In the genomic region with DNA sequence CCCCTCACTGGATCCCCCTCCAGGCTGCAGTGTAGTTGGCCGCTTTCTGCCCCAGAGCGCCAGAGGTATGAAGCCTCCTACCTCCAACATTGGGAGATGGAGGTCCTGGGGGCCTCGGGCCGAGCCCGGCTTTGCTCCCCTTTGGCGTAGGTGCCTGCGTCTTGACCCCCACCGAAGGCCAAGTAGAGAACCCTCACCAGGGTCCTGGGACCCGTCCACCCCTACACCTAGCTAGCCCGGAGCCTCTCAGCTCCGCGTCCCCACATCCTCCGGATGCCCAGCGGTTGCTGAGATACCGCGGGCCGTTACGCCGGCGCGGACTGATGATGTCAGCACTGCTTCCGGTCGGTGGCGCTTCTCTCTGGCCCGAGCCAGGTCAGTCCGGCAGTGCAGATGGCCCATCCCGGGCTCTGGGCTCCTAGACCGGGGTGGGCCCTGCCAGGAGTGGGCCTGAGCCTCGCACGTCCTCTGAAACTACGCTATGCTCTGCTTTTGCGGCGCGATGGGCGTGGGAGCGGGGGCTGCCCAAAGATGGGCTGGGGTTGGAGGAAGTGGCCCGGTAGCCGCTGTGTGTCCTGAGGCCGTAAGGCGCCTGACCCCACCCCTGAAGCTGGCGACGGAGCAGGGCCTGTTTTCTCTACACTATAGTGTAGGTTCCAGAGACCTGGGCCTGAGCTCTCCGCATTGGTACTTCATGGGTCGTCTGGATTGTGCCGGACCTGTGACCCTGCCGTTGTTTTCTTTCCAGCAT, we compare ENCODE assay signal across 1 cellular context.
TF ChIP-seq lines count a peak whose summit lies in the region.

A gene (minus strand): TSS at position 297 of the 751 bp plus-strand sequence. CDS start 1,871 bp downstream, outside the sequence.
A gene with protein sequence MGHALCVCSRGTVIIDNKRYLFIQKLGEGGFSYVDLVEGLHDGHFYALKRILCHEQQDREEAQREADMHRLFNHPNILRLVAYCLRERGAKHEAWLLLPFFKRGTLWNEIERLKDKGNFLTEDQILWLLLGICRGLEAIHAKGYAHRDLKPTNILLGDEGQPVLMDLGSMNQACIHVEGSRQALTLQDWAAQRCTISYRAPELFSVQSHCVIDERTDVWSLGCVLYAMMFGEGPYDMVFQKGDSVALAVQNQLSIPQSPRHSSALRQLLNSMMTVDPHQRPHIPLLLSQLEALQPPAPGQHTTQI (plus strand): TSS at position 332 of the 751 bp plus-strand sequence. CDS start 521 bp downstream, outside the sequence.

TF ChIP-seq in HepG2, 621 proteins besides CTCF, POLR2A, EP300 and RAD21 (continued from another document and continues in another):
- TF ChIP-seq ZNF101 (CRISPR knock-in tag; IDR thresholded peaks at IDR 0.05; ENCODE audit: borderline replicate concordance, low read depth) (no peak), ZNF30 (CRISPR knock-in tag; IDR thresholded peaks at IDR 0.05) (no peak), ZNF326 (CRISPR knock-in tag; IDR thresholded peaks at IDR 0.05; ENCODE audit: borderline replicate concordance) (no peak), HNRNPL (IDR thresholded peaks at IDR 0.05; ENCODE audit: low read depth, low read length) (peak; percentile 75; the same call in 1 of the 2 replicates), ZNF644 (CRISPR knock-in tag; IDR thresholded peaks at IDR 0.05; ENCODE audit: low read depth) (no peak), ZNF737 (CRISPR knock-in tag; IDR thresholded peaks at IDR 0.05; ENCODE audit: borderline replicate concordance) (peak; percentile 94; the same call in 1 of the 2 replicates), KDM3A (CRISPR knock-in tag; IDR thresholded peaks at IDR 0.05; ENCODE audit: low read depth) (peak; percentile 84; the same call in 1 of the 2 replicates), SP4 (CRISPR knock-in tag; IDR thresholded peaks at IDR 0.05) (peak; percentile 89), ADNP (CRISPR knock-in tag; IDR thresholded peaks at IDR 0.05) (no peak), MYNN (CRISPR knock-in tag; IDR thresholded peaks at IDR 0.05; ENCODE audit: low read depth) (peak; percentile 84; the same call in 1 of the 2 replicates), CENPX (CRISPR knock-in tag; IDR thresholded peaks at IDR 0.05) (no peak), ZNF713 (CRISPR knock-in tag; IDR thresholded peaks at IDR 0.05) (peak; percentile 83; the same call in 1 of the 2 replicates), RELA (CRISPR knock-in tag; IDR thresholded peaks at IDR 0.05) (peak; percentile 90), ZNF432 (CRISPR knock-in tag; IDR thresholded peaks at IDR 0.05; ENCODE audit: borderline replicate concordance) (no peak), ARNT (IDR thresholded peaks at IDR 0.05) (no peak), ZNF317 (CRISPR knock-in tag; IDR thresholded peaks at IDR 0.05) (peak; percentile 68; the same call in 1 of the 2 replicates), ZNF83 (CRISPR knock-in tag; IDR thresholded peaks at IDR 0.05; ENCODE audit: borderline replicate concordance) (no peak; the same call in 1 of the 2 replicates), KAT7 (CRISPR knock-in tag; IDR thresholded peaks at IDR 0.05; ENCODE audit: borderline replicate concordance) (peak; percentile 98; the same call in 1 of the 2 replicates), FIP1L1 (IDR thresholded peaks at IDR 0.05; ENCODE audit: borderline replicate concordance, insufficient read depth, low read depth, low read length) (no peak), NCOR1 (IDR thresholded peaks at IDR 0.05; ENCODE audit: borderline replicate concordance, low read length) (no peak; the same call in 1 of the 2 replicates), HNRNPH1 (optimal IDR thresholded peaks at IDR 0.05; ENCODE audit: low read depth, low read length) (no peak), NCOA1 (CRISPR knock-in tag; IDR thresholded peaks at IDR 0.05) (peak; percentile 88), AKAP8 (CRISPR knock-in tag; IDR thresholded peaks at IDR 0.05) (0 out of 2 replicates have a peak, but pooled peaks have one; percentile 44), KLF15 (CRISPR knock-in tag; IDR thresholded peaks at IDR 0.05; ENCODE audit: borderline replicate concordance) (no peak), BCL6 (CRISPR knock-in tag; IDR thresholded peaks at IDR 0.05) (peak; percentile 60), HOXA3 (CRISPR knock-in tag; IDR thresholded peaks at IDR 0.05) (peak; percentile 99), ZMYM3 (CRISPR knock-in tag; IDR thresholded peaks at IDR 0.05) (no peak), GATAD1 (CRISPR knock-in tag; IDR thresholded peaks at IDR 0.05) (peak; percentile 99), ZNF350 (CRISPR knock-in tag; IDR thresholded peaks at IDR 0.05; ENCODE audit: borderline replicate concordance, low read depth) (peak; percentile 97), GZF1 (CRISPR knock-in tag; IDR thresholded peaks at IDR 0.05) (peak; percentile 87), KLF13 (CRISPR knock-in tag; IDR thresholded peaks at IDR 0.05) (no peak)
- TF ChIP-seq, protein P1, sequence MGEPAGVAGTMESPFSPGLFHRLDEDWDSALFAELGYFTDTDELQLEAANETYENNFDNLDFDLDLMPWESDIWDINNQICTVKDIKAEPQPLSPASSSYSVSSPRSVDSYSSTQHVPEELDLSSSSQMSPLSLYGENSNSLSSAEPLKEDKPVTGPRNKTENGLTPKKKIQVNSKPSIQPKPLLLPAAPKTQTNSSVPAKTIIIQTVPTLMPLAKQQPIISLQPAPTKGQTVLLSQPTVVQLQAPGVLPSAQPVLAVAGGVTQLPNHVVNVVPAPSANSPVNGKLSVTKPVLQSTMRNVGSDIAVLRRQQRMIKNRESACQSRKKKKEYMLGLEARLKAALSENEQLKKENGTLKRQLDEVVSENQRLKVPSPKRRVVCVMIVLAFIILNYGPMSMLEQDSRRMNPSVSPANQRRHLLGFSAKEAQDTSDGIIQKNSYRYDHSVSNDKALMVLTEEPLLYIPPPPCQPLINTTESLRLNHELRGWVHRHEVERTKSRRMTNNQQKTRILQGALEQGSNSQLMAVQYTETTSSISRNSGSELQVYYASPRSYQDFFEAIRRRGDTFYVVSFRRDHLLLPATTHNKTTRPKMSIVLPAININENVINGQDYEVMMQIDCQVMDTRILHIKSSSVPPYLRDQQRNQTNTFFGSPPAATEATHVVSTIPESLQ (CRISPR knock-in tag; conservative IDR thresholded peaks at IDR 0.05), result 0 out of 2 replicates have a peak, but pooled peaks have one; percentile 61
- TF ChIP-seq, protein P2, sequence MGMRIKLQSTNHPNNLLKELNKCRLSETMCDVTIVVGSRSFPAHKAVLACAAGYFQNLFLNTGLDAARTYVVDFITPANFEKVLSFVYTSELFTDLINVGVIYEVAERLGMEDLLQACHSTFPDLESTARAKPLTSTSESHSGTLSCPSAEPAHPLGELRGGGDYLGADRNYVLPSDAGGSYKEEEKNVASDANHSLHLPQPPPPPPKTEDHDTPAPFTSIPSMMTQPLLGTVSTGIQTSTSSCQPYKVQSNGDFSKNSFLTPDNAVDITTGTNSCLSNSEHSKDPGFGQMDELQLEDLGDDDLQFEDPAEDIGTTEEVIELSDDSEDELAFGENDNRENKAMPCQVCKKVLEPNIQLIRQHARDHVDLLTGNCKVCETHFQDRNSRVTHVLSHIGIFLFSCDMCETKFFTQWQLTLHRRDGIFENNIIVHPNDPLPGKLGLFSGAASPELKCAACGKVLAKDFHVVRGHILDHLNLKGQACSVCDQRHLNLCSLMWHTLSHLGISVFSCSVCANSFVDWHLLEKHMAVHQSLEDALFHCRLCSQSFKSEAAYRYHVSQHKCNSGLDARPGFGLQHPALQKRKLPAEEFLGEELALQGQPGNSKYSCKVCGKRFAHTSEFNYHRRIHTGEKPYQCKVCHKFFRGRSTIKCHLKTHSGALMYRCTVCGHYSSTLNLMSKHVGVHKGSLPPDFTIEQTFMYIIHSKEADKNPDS (CRISPR knock-in tag; IDR thresholded peaks at IDR 0.05), result no peak
- TF ChIP-seq, protein P3, sequence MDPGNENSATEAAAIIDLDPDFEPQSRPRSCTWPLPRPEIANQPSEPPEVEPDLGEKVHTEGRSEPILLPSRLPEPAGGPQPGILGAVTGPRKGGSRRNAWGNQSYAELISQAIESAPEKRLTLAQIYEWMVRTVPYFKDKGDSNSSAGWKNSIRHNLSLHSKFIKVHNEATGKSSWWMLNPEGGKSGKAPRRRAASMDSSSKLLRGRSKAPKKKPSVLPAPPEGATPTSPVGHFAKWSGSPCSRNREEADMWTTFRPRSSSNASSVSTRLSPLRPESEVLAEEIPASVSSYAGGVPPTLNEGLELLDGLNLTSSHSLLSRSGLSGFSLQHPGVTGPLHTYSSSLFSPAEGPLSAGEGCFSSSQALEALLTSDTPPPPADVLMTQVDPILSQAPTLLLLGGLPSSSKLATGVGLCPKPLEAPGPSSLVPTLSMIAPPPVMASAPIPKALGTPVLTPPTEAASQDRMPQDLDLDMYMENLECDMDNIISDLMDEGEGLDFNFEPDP (CRISPR knock-in tag; conservative IDR thresholded peaks at IDR 0.05), result no peak
- TF ChIP-seq, protein P4, sequence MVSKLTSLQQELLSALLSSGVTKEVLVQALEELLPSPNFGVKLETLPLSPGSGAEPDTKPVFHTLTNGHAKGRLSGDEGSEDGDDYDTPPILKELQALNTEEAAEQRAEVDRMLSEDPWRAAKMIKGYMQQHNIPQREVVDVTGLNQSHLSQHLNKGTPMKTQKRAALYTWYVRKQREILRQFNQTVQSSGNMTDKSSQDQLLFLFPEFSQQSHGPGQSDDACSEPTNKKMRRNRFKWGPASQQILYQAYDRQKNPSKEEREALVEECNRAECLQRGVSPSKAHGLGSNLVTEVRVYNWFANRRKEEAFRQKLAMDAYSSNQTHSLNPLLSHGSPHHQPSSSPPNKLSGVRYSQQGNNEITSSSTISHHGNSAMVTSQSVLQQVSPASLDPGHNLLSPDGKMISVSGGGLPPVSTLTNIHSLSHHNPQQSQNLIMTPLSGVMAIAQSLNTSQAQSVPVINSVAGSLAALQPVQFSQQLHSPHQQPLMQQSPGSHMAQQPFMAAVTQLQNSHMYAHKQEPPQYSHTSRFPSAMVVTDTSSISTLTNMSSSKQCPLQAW (CRISPR knock-in tag; IDR thresholded peaks at IDR 0.05), result peak; percentile 98
- TF ChIP-seq, protein P5, sequence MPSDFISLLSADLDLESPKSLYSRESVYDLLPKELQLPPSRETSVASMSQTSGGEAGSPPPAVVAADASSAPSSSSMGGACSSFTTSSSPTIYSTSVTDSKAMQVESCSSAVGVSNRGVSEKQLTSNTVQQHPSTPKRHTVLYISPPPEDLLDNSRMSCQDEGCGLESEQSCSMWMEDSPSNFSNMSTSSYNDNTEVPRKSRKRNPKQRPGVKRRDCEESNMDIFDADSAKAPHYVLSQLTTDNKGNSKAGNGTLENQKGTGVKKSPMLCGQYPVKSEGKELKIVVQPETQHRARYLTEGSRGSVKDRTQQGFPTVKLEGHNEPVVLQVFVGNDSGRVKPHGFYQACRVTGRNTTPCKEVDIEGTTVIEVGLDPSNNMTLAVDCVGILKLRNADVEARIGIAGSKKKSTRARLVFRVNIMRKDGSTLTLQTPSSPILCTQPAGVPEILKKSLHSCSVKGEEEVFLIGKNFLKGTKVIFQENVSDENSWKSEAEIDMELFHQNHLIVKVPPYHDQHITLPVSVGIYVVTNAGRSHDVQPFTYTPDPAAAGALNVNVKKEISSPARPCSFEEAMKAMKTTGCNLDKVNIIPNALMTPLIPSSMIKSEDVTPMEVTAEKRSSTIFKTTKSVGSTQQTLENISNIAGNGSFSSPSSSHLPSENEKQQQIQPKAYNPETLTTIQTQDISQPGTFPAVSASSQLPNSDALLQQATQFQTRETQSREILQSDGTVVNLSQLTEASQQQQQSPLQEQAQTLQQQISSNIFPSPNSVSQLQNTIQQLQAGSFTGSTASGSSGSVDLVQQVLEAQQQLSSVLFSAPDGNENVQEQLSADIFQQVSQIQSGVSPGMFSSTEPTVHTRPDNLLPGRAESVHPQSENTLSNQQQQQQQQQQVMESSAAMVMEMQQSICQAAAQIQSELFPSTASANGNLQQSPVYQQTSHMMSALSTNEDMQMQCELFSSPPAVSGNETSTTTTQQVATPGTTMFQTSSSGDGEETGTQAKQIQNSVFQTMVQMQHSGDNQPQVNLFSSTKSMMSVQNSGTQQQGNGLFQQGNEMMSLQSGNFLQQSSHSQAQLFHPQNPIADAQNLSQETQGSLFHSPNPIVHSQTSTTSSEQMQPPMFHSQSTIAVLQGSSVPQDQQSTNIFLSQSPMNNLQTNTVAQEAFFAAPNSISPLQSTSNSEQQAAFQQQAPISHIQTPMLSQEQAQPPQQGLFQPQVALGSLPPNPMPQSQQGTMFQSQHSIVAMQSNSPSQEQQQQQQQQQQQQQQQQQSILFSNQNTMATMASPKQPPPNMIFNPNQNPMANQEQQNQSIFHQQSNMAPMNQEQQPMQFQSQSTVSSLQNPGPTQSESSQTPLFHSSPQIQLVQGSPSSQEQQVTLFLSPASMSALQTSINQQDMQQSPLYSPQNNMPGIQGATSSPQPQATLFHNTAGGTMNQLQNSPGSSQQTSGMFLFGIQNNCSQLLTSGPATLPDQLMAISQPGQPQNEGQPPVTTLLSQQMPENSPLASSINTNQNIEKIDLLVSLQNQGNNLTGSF (CRISPR knock-in tag; IDR thresholded peaks at IDR 0.05), result peak; percentile 42; the same call in 1 of the 2 replicates
- TF ChIP-seq, protein P6, sequence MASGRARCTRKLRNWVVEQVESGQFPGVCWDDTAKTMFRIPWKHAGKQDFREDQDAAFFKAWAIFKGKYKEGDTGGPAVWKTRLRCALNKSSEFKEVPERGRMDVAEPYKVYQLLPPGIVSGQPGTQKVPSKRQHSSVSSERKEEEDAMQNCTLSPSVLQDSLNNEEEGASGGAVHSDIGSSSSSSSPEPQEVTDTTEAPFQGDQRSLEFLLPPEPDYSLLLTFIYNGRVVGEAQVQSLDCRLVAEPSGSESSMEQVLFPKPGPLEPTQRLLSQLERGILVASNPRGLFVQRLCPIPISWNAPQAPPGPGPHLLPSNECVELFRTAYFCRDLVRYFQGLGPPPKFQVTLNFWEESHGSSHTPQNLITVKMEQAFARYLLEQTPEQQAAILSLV (CRISPR knock-in tag; IDR thresholded peaks at IDR 0.05; ENCODE audit: borderline replicate concordance), result peak; percentile 99
- TF ChIP-seq, protein P7, sequence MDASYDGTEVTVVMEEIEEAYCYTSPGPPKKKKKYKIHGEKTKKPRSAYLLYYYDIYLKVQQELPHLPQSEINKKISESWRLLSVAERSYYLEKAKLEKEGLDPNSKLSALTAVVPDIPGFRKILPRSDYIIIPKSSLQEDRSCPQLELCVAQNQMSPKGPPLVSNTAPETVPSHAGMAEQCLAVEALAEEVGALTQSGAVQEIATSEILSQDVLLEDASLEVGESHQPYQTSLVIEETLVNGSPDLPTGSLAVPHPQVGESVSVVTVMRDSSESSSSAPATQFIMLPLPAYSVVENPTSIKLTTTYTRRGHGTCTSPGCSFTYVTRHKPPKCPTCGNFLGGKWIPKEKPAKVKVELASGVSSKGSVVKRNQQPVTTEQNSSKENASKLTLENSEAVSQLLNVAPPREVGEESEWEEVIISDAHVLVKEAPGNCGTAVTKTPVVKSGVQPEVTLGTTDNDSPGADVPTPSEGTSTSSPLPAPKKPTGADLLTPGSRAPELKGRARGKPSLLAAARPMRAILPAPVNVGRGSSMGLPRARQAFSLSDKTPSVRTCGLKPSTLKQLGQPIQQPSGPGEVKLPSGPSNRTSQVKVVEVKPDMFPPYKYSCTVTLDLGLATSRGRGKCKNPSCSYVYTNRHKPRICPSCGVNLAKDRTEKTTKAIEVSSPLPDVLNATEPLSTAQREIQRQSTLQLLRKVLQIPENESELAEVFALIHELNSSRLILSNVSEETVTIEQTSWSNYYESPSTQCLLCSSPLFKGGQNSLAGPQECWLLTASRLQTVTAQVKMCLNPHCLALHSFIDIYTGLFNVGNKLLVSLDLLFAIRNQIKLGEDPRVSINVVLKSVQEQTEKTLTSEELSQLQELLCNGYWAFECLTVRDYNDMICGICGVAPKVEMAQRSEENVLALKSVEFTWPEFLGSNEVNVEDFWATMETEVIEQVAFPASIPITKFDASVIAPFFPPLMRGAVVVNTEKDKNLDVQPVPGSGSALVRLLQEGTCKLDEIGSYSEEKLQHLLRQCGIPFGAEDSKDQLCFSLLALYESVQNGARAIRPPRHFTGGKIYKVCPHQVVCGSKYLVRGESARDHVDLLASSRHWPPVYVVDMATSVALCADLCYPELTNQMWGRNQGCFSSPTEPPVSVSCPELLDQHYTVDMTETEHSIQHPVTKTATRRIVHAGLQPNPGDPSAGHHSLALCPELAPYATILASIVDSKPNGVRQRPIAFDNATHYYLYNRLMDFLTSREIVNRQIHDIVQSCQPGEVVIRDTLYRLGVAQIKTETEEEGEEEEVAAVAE (CRISPR knock-in tag; IDR thresholded peaks at IDR 0.05; ENCODE audit: borderline replicate concordance), result peak; percentile 84; the same call in 1 of the 2 replicates
